In genomic region chr6:111989743-111990142, GRCh38 we compare ENCODE assay signal across 11 cellular contexts.
DNase-seq lines count a peak whose midpoint lies in the region; ATAC-seq, FAIRE-seq and TF ChIP-seq lines count a peak whose summit lies in the region.
"Had no signal": no experiment of that assay in that cellular context is flagged by ENCODE, and none has a peak within 500 bp of the region (broad histone marks: within the 10 kb centered on the region; RNA-seq: fewer than 3 reads in every experiment).

No MANE protein-coding gene starts in this region.

- peaks cover 9% of the 10 kb centered on the region for H3K27me3 Mint-ChIP-seq in memory B cell
- H3K27me3 Mint-ChIP-seq in CD14-positive monocyte (ENCODE audit: low read depth in 3 of 3) = peaks cover 0 to 2% (median 2%) of the 10 kb centered on the region in 3 donors
- H3K27me3 Mint-ChIP-seq: brain had no signal

- peak; percentile 65 for FAIRE-seq in GM18507 (lab: Jason Lieb, UNC)
- FAIRE-seq: RCC 7860 had no signal

- no peak overlapping the region for H3K27ac ChIP-seq in GM23248

- TF ChIP-seq CTCF in CD14-positive monocyte (IDR thresholded peaks at IDR 0.05) = no peak

- DNase-seq in GM18507 (ENCODE audit: extremely low spot score, insufficient read length, low read depth) = no peak
- DNase-seq in Jurkat, Clone E6-1 (ENCODE audit: low read depth, low spot score) = peak; percentile 55
- no peak for DNase-seq in memory B cell (ENCODE audit: low spot score in 2 of 2)
- DNase-seq in GM23248 = no peak
- DNase-seq in MV-4-11 (lab: John Stamatoyannopoulos, UW) = no peak
- no peak for DNase-seq in CD14-positive monocyte (ENCODE audit: low spot score)
- no peak for DNase-seq in effector CD4-positive, alpha-beta T cell
- DNase-seq: left cardiac atrium had no signal

- H3K9me2 ChIP-seq in GM23248 (ENCODE audit: insufficient read depth) = no peaks in the 10 kb centered on the region

- WGBS in GM23248 (ENCODE audit: low coverage in 1 of 2, low lambda C conversion rate in 2 of 2, missing lambda C conversion rate in 2 of 2), 2 experiments = 86 to 91% methylated on average over 2 of the region's 2 CpGs

- H3K9me3 Mint-ChIP-seq in memory B cell = no peaks in the 10 kb centered on the region
- peaks cover 0 to 5% (median 0%) of the 10 kb centered on the region in 7 donors for H3K9me3 Mint-ChIP-seq in CD14-positive monocyte

- no peak overlapping the region for H2AFZ ChIP-seq in GM23248

- H3K27ac Mint-ChIP-seq in memory B cell (no peak overlapping the region), CD14-positive monocyte (no peak overlapping the region)
- H3K27ac Mint-ChIP-seq: brain had no signal

- ATAC-seq in GM21529 (IDR thresholded peaks at IDR 0.05; ENCODE audit: unreplicated experiment) (peak; percentile 53), memory B cell (ENCODE audit: low read depth) (peak; percentile 88)

- H3K27me3 ChIP-seq in GM23248 (replicated peaks; ENCODE audit: insufficient read depth) = no peaks in the 10 kb centered on the region

- peaks cover 24% of the 10 kb centered on the region for H3K4me1 ChIP-seq in GM23248 (ENCODE audit: insufficient read depth)

- H3K79me2 ChIP-seq in GM23248 (ENCODE audit: insufficient read depth) = no peaks in the 10 kb centered on the region

- H3K4me2 ChIP-seq in GM23248 (ENCODE audit: unreplicated experiment) = no peak overlapping the region

- H3K36me3 Mint-ChIP-seq in memory B cell = no peaks in the 10 kb centered on the region
- H3K36me3 Mint-ChIP-seq in CD14-positive monocyte = no peaks in the 10 kb centered on the region
- H3K36me3 Mint-ChIP-seq: brain had no signal

- no peaks in the 10 kb centered on the region for H3K9me3 ChIP-seq in GM23248 (ENCODE audit: low read depth)

- H4K20me1 ChIP-seq in GM23248 (ENCODE audit: insufficient read depth) = no peaks in the 10 kb centered on the region

- H3K9ac ChIP-seq in GM23248 = no peak overlapping the region

- no peak overlapping the region for H3K4me3 ChIP-seq in Jurkat, Clone E6-1 (ENCODE audit: low read length)
- no peak overlapping the region for H3K4me3 ChIP-seq in GM23248

- peaks cover 9% of the 10 kb centered on the region for H3K4me1 Mint-ChIP-seq in memory B cell
- peaks cover 32% of the 10 kb centered on the region for H3K4me1 Mint-ChIP-seq in CD14-positive monocyte

- peaks cover 14% of the 10 kb centered on the region for H3F3A ChIP-seq in GM23248 (ENCODE audit: insufficient read depth)

- no peaks in the 10 kb centered on the region for H3K36me3 ChIP-seq in GM23248 (ENCODE audit: low read depth)

- H3K4me3 Mint-ChIP-seq in memory B cell (no peak overlapping the region), CD14-positive monocyte (no peak overlapping the region)
- H3K4me3 Mint-ChIP-seq: brain had no signal

- in situ Hi-C loops in GM23248 (cut with MboI) = loop anchor here (10.0 kb wide), 1 partner anchor 115 kb away; the partner anchor contains the start of gene FYN

- intact Hi-C loops in CD14-positive monocyte (cut with micrococcal nuclease) = loop anchor here (5.0 to 10.0 kb wide), 3 partner anchors 37 to 72 kb away; no protein-coding TSS in a partner anchor
